In the genomic region with DNA sequence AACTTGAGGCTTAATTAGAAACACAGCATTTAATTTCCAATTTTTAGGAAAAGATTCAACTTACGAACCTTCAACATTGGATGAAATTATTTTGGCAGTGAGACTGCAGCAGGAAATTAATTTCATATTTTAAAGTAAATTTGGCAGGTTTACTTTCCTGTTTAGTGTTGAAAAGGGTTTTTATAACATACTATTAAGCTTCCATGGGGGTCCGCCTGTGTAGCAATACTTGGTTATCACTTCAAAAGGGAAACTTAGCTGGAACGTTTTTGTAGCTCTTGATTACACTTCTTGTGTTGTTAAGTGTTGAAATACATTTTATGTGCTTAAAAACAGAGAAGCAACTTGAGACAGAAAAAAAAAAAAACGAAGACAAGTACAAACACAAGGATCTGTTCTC, we compare ENCODE assay signal across 1 cellular context.
TF ChIP-seq lines count a peak whose summit lies in the region.

No MANE protein-coding gene starts in this region.

TF ChIP-seq in WTC11, 78 proteins besides CTCF, POLR2A, EP300 and RAD21:
- no peak for TF ChIP-seq ATF1 (CRISPR knock-in tag; IDR thresholded peaks at IDR 0.05)
- TF ChIP-seq NR1H2 (CRISPR knock-in tag; IDR thresholded peaks at IDR 0.05): no peak
- TF ChIP-seq KAT7 (CRISPR knock-in tag; IDR thresholded peaks at IDR 0.05; ENCODE audit: borderline replicate concordance): no peak
- TF ChIP-seq, protein P1, sequence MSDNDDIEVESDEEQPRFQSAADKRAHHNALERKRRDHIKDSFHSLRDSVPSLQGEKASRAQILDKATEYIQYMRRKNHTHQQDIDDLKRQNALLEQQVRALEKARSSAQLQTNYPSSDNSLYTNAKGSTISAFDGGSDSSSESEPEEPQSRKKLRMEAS (CRISPR knock-in tag; IDR thresholded peaks at IDR 0.05): no peak
- TF ChIP-seq ZBTB21 (CRISPR knock-in tag; IDR thresholded peaks at IDR 0.05; ENCODE audit: borderline replicate concordance): no peak
- TF ChIP-seq, protein P2, sequence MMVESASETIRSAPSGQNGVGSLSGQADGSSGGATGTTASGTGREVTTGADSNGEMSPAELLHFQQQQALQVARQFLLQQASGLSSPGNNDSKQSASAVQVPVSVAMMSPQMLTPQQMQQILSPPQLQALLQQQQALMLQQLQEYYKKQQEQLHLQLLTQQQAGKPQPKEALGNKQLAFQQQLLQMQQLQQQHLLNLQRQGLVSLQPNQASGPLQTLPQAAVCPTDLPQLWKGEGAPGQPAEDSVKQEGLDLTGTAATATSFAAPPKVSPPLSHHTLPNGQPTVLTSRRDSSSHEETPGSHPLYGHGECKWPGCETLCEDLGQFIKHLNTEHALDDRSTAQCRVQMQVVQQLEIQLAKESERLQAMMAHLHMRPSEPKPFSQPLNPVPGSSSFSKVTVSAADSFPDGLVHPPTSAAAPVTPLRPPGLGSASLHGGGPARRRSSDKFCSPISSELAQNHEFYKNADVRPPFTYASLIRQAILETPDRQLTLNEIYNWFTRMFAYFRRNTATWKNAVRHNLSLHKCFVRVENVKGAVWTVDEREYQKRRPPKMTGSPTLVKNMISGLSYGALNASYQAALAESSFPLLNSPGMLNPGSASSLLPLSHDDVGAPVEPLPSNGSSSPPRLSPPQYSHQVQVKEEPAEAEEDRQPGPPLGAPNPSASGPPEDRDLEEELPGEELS (CRISPR knock-in tag; IDR thresholded peaks at IDR 0.05): no peak
- TF ChIP-seq TP53 (CRISPR knock-in tag; IDR thresholded peaks at IDR 0.05): no peak
- no peak for TF ChIP-seq CREM (CRISPR knock-in tag; IDR thresholded peaks at IDR 0.05)
- TF ChIP-seq, protein P3, sequence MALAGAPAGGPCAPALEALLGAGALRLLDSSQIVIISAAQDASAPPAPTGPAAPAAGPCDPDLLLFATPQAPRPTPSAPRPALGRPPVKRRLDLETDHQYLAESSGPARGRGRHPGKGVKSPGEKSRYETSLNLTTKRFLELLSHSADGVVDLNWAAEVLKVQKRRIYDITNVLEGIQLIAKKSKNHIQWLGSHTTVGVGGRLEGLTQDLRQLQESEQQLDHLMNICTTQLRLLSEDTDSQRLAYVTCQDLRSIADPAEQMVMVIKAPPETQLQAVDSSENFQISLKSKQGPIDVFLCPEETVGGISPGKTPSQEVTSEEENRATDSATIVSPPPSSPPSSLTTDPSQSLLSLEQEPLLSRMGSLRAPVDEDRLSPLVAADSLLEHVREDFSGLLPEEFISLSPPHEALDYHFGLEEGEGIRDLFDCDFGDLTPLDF (CRISPR knock-in tag; IDR thresholded peaks at IDR 0.05): no peak
- TF ChIP-seq HMGA2 (CRISPR knock-in tag; IDR thresholded peaks at IDR 0.05): no peak
- no peak for TF ChIP-seq NFE2L1 (CRISPR knock-in tag; IDR thresholded peaks at IDR 0.05)
- TF ChIP-seq ZNF416 (CRISPR knock-in tag; IDR thresholded peaks at IDR 0.05): no peak
- TF ChIP-seq PREB (CRISPR knock-in tag; IDR thresholded peaks at IDR 0.05; ENCODE audit: borderline replicate concordance): no peak
- TF ChIP-seq ZNF232 (CRISPR knock-in tag; IDR thresholded peaks at IDR 0.05): no peak
- TF ChIP-seq AR (CRISPR knock-in tag; IDR thresholded peaks at IDR 0.05): no peak
- TF ChIP-seq TCF7 (CRISPR knock-in tag; IDR thresholded peaks at IDR 0.05; ENCODE audit: low read depth): no peak
- TF ChIP-seq MYBL2 (CRISPR knock-in tag; IDR thresholded peaks at IDR 0.05): no peak
